In the genomic region with DNA sequence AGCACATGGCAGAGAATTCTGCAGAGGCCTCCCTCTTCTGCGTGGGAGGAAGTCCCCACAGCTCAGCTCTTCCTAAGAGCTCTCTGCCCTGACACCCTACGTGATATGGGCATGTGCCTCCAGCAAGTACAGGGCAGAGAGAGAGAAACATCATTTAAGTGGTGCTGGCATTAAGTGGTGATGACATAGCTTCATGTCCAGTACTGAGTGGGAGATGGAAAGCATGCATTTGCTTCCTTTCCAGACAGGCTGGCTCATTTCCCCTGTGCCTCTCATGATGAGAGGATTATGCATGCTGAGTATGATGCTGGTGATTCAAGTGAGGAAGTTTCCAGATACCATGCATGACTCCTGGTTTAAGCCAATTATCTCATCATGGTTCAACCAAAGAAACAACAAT, we compare ENCODE assay signal across 20 cellular contexts. TPM values are rescaled to one million over a fixed set of nuclear protein-coding genes. Genes with fewer than 3 reads are reported as not detected.
A peak's percentile ranks its signal among the peaks of the same experiment; 100 is the strongest.
DNase-seq lines count a peak whose midpoint lies in the region; ATAC-seq and TF ChIP-seq lines count a peak whose summit lies in the region.
"Had no signal": no experiment of that assay in that cellular context is flagged by ENCODE, and none has a peak within 500 bp of the region (broad histone marks: within the 10 kb centered on the region; RNA-seq: fewer than 3 reads in every experiment).

No MANE protein-coding gene starts in this region.

- H3K36me3 Mint-ChIP-seq in activated CD4-positive, alpha-beta memory T cell treated with anti-CD3 and anti-CD28 coated beads for 36 hours, result no peaks in the 10 kb centered on the region
- no peaks in the 10 kb centered on the region for H3K36me3 Mint-ChIP-seq in activated CD4-positive, alpha-beta memory T cell treated with anti-CD3 and anti-CD28 coated beads, Interleukin-2, amount 10 ng/mL, durations not matched to agents 7 days and 5 days (ENCODE audit: low read depth)
- H3K36me3 Mint-ChIP-seq: activated naive CD8-positive, alpha-beta T cell treated with anti-CD3 and anti-CD28 coated beads, Interleukin-2, amount 10 ng/mL, durations not matched to agents 7 days and 5 days; memory B cell had no signal

- ATAC-seq in GM21390 (IDR thresholded peaks at IDR 0.05; ENCODE audit: unreplicated experiment), result no peak
- ATAC-seq: A549, GM23338 had no signal

- H3K9me3 ChIP-seq in esophagus muscularis mucosa, result no peaks in the 10 kb centered on the region
- H3K9me3 ChIP-seq: A549, colonic mucosa, neutrophil had no signal

- intact Hi-C loops in activated CD4-positive, alpha-beta memory T cell treated with anti-CD3 and anti-CD28 coated beads for 36 hours (cut with micrococcal nuclease), result no loop called here
- intact Hi-C loops in esophagus muscularis mucosa (cut with DNase I), result no loop called here

- POLR2A ChIA-PET in activated CD4-positive, alpha-beta memory T cell treated with anti-CD3 and anti-CD28 coated beads for 36 hours (lab: Charles Lee), result interaction anchor here (1.3 kb wide), 1 partner anchor 700 kb away, joined by 3 read pairs; no protein-coding TSS in a partner anchor
- POLR2A ChIA-PET in activated CD4-positive, alpha-beta memory T cell treated with anti-CD3 and anti-CD28 coated beads, Interleukin-2, amount 10 ng/mL, durations not matched to agents 7 days and 5 days (lab: Charles Lee), result no interaction called here

- H3K27me3 ChIP-seq in esophagus muscularis mucosa, result peaks cover 0 to 10% (median 0%) of the 10 kb centered on the region in 4 donors
- H3K27me3 ChIP-seq: colonic mucosa had no signal

- H3K9me3 Mint-ChIP-seq in activated CD4-positive, alpha-beta memory T cell treated with anti-CD3 and anti-CD28 coated beads for 36 hours, result no peaks in the 10 kb centered on the region
- no peaks in the 10 kb centered on the region for H3K9me3 Mint-ChIP-seq in activated CD4-positive, alpha-beta memory T cell treated with anti-CD3 and anti-CD28 coated beads, Interleukin-2, amount 10 ng/mL, durations not matched to agents 7 days and 5 days
- H3K9me3 Mint-ChIP-seq: activated naive CD8-positive, alpha-beta T cell treated with anti-CD3 and anti-CD28 coated beads, Interleukin-2, amount 10 ng/mL, durations not matched to agents 7 days and 5 days; GM23338; memory B cell had no signal

- H3K4me3 Mint-ChIP-seq in activated CD4-positive, alpha-beta memory T cell treated with anti-CD3 and anti-CD28 coated beads for 36 hours, result no peak overlapping the region
- no peak overlapping the region for H3K4me3 Mint-ChIP-seq in activated CD4-positive, alpha-beta memory T cell treated with anti-CD3 and anti-CD28 coated beads, Interleukin-2, amount 10 ng/mL, durations not matched to agents 7 days and 5 days
- H3K4me3 Mint-ChIP-seq: activated naive CD8-positive, alpha-beta T cell treated with anti-CD3 and anti-CD28 coated beads, Interleukin-2, amount 10 ng/mL, durations not matched to agents 7 days and 5 days; GM23338; memory B cell had no signal

- no peak for TF ChIP-seq EP300 in esophagus muscularis mucosa (IDR thresholded peaks at IDR 0.05)

- peaks cover 0 to 9% (median 8%) of the 10 kb centered on the region in 4 donors for H3K4me1 ChIP-seq in esophagus muscularis mucosa
- H3K4me1 ChIP-seq: A549, colonic mucosa had no signal

- peaks cover 6% of the 10 kb centered on the region for H3K4me1 Mint-ChIP-seq in activated CD4-positive, alpha-beta memory T cell treated with anti-CD3 and anti-CD28 coated beads for 36 hours (ENCODE audit: low read depth)
- peaks cover 2% of the 10 kb centered on the region for H3K4me1 Mint-ChIP-seq in activated CD4-positive, alpha-beta memory T cell treated with anti-CD3 and anti-CD28 coated beads, Interleukin-2, amount 10 ng/mL, durations not matched to agents 7 days and 5 days

- H3K36me3 ChIP-seq in esophagus muscularis mucosa, result no peaks in the 10 kb centered on the region
- H3K36me3 ChIP-seq: colonic mucosa, neutrophil had no signal

- H3K27ac Mint-ChIP-seq in activated CD4-positive, alpha-beta memory T cell treated with anti-CD3 and anti-CD28 coated beads for 36 hours, result no peak overlapping the region
- H3K27ac Mint-ChIP-seq in activated CD4-positive, alpha-beta memory T cell treated with anti-CD3 and anti-CD28 coated beads, Interleukin-2, amount 10 ng/mL, durations not matched to agents 7 days and 5 days, result no peak overlapping the region
- H3K27ac Mint-ChIP-seq: activated naive CD8-positive, alpha-beta T cell treated with anti-CD3 and anti-CD28 coated beads, Interleukin-2, amount 10 ng/mL, durations not matched to agents 7 days and 5 days; GM23338 had no signal

- DNase-seq in activated CD4-positive, alpha-beta memory T cell treated with anti-CD3 and anti-CD28 coated beads for 36 hours, result peak; percentile 24
- no peak for DNase-seq in activated CD4-positive, alpha-beta memory T cell treated with anti-CD3 and anti-CD28 coated beads, Interleukin-2, amount 10 ng/mL, durations not matched to agents 7 days and 5 days
- peak; percentile 36 for DNase-seq in M059J (ENCODE audit: low read depth)
- peak; percentile 55 for DNase-seq in dedifferentiated amniotic fluid mesenchymal stem cell (ENCODE audit: extremely low spot score)
- peak; percentile 68 for DNase-seq in skeletal muscle cell (ENCODE audit: low read depth)
- DNase-seq in esophagus muscularis mucosa (ENCODE audit: extremely low spot score), result no peak
- no peak for DNase-seq in hippocampal formation (lab: John Stamatoyannopoulos, UW)
- DNase-seq: activated naive CD8-positive, alpha-beta T cell treated with anti-CD3 and anti-CD28 coated beads, Interleukin-2, amount 10 ng/mL, durations not matched to agents 7 days and 5 days; Calu3; colonic mucosa; KG1; NCI-H1930; NCI-H774; substantia nigra had no signal

- WGBS in esophagus muscularis mucosa, result 75% methylated on average over 2 of the region's 2 CpGs

- TF ChIP-seq POLR2A in esophagus muscularis mucosa (IDR thresholded peaks at IDR 0.05; ENCODE audit: low read depth), result no peak

- TF ChIP-seq CTCF in esophagus muscularis mucosa (IDR thresholded peaks at IDR 0.05), result no peak

- no peaks in the 10 kb centered on the region for H3K27me3 Mint-ChIP-seq in activated CD4-positive, alpha-beta memory T cell treated with anti-CD3 and anti-CD28 coated beads for 36 hours
- peaks cover 1% of the 10 kb centered on the region for H3K27me3 Mint-ChIP-seq in activated CD4-positive, alpha-beta memory T cell treated with anti-CD3 and anti-CD28 coated beads, Interleukin-2, amount 10 ng/mL, durations not matched to agents 7 days and 5 days

- no peak overlapping the region for H3K4me3 ChIP-seq in skeletal muscle cell (ENCODE audit: low read depth, low read length)
- H3K4me3 ChIP-seq in esophagus muscularis mucosa, result no peak overlapping the region
- H3K4me3 ChIP-seq: A549, colonic mucosa, GM23338 had no signal

- CTCF ChIA-PET in activated CD4-positive, alpha-beta memory T cell treated with anti-CD3 and anti-CD28 coated beads for 36 hours (lab: Charles Lee), result interaction anchor here (0.7 to 1.2 kb wide), 2 partner anchors 22 to 698 kb away, joined by 4 to 5 read pairs; no protein-coding TSS in a partner anchor
- CTCF ChIA-PET in activated CD4-positive, alpha-beta memory T cell treated with anti-CD3 and anti-CD28 coated beads, Interleukin-2, amount 10 ng/mL, durations not matched to agents 7 days and 5 days (lab: Charles Lee), result interaction anchor here (0.7 kb wide), 1 partner anchor 16 kb away, joined by 4 read pairs; no protein-coding TSS in a partner anchor

- no peak overlapping the region for H3K27ac ChIP-seq in esophagus muscularis mucosa (replicated peaks in 1 of 4)
- H3K27ac ChIP-seq: A549, colonic mucosa, neutrophil had no signal

RNA-seq across cellular contexts. Expression of gene BFSP2, which starts 26.9 kb away (rescaled TPM):
- total RNA-seq in activated CD4-positive, alpha-beta memory T cell treated with anti-CD3 and anti-CD28 coated beads for 36 hours, result not detected
- 1 to 10 TPM in 1 of 2 experiments, under 1 TPM in 1; 0.55 to 1.0 TPM for total RNA-seq in activated CD4-positive, alpha-beta memory T cell treated with anti-CD3 and anti-CD28 coated beads, Interleukin-2, amount 10 ng/mL, durations not matched to agents 7 days and 5 days
- total RNA-seq in M059J (2014; rRNA removed; shearing (Covaris generic)), result not detected in 2 replicates
- total RNA-seq in esophagus muscularis mucosa, result not detected
- total RNA-seq: activated naive CD8-positive, alpha-beta T cell treated with anti-CD3 and anti-CD28 coated beads, Interleukin-2, amount 10 ng/mL, durations not matched to agents 7 days and 5 days; Calu3; fibroblast of lung; GM23338 had no signal

Comparison
In these comparisons a context has a peak if more than half of its experiments do, and no peak if none do; other contexts are left out.
1. DNase-seq: peak in activated CD4-positive, alpha-beta memory T cell treated with anti-CD3 and anti-CD28 coated beads for 36 hours (single experiment), M059J (single experiment), dedifferentiated amniotic fluid mesenchymal stem cell (single experiment) and skeletal muscle cell (single experiment); none in activated CD4-positive, alpha-beta memory T cell treated with anti-CD3 and anti-CD28 coated beads, Interleukin-2, amount 10 ng/mL, durations not matched to agents 7 days and 5 days (single experiment), esophagus muscularis mucosa (single experiment) and hippocampal formation (0 of 2).